ENCODE assay signal across 32 cellular contexts in genomic region chr4:3087398-3087797, GRCh38. TPM values are rescaled to one million over a fixed set of nuclear protein-coding genes. Genes with fewer than 3 reads are reported as not detected.
"Had no signal": no experiment of that assay in that cellular context is flagged by ENCODE, and none has a peak within 500 bp of the region (broad histone marks: within the 10 kb centered on the region; RNA-seq: fewer than 3 reads in every experiment).

No MANE protein-coding gene starts in this region.

- H3K36me3 ChIP-seq: prostate gland had no signal

- H3K27ac ChIP-seq: heart left ventricle, parathyroid adenoma, prostate gland, spleen, stomach, thoracic aorta, transverse colon had no signal

- H3K4me3 Mint-ChIP-seq: naive thymus-derived CD4-positive, alpha-beta T cell; nephron progenitor cell had no signal

- DNase-seq: effector memory CD4-positive, alpha-beta T cell; heart left ventricle; hippocampal formation; left colon; naive thymus-derived CD4-positive, alpha-beta T cell; nephron progenitor cell; retina; spleen; stimulated activated CD4-positive, alpha-beta T cell treated with anti-CD3 and anti-CD28 coated beads, Interleukin-15, amount 100 ng/mL, for 24 hours; stimulated activated CD4-positive, alpha-beta T cell treated with anti-CD3 and anti-CD28 coated beads, Interleukin-1b, Interleukin-23, amount 100 ng/mL, for 48 hours; stimulated activated CD4-positive, alpha-beta T cell treated with anti-CD3 and anti-CD28 coated beads, Interleukin-4, amount 100 ng/mL, for 24 hours; stimulated activated naive CD4-positive, alpha-beta T cell; stomach; substantia nigra; transverse colon had no signal

- H3K9me3 ChIP-seq: heart left ventricle, prostate gland, spleen, stomach, thoracic aorta, transverse colon had no signal

- H3K27ac Mint-ChIP-seq: nephron progenitor cell had no signal

- H3K4me1 ChIP-seq: parathyroid adenoma, prostate gland had no signal

- H3K27me3 Mint-ChIP-seq: naive thymus-derived CD4-positive, alpha-beta T cell had no signal

- H3K9me3 Mint-ChIP-seq: naive thymus-derived CD4-positive, alpha-beta T cell; nephron progenitor cell had no signal

- H3K27me3 ChIP-seq: heart left ventricle, spleen, stomach, transverse colon had no signal

- FAIRE-seq: endometrium, frontal cortex had no signal

- ATAC-seq: esophagus mucosa; heart left ventricle; left colon; naive thymus-derived CD4-positive, alpha-beta T cell; sciatic nerve had no signal

- H3K4me3 ChIP-seq: heart left ventricle, prostate gland, spleen, stomach, thoracic aorta, transverse colon had no signal

- H3K4me1 Mint-ChIP-seq: nephron progenitor cell had no signal

RNA-seq across cellular contexts. Expression of gene HTT-AS, which starts 13.1 kb away (rescaled TPM):
- total RNA-seq: esophagus mucosa; fibroblast of lung; frontal cortex; glomerular endothelial cell; heart left ventricle; kidney epithelial cell; left colon; liver; lung microvascular endothelial cell; mesenteric fat pad; mononuclear cell; naive thymus-derived CD4-positive, alpha-beta T cell; omental fat pad; prostate gland; sciatic nerve; skeletal muscle tissue; spleen; stomach; thoracic aorta; transverse colon; ureter had no signal
- polyA plus RNA-seq: fibroblast of lung; heart left ventricle; liver; naive thymus-derived CD4-positive, alpha-beta T cell; spleen; stomach had no signal
